ENCODE assay signal across 10 cellular contexts in the genomic region with DNA sequence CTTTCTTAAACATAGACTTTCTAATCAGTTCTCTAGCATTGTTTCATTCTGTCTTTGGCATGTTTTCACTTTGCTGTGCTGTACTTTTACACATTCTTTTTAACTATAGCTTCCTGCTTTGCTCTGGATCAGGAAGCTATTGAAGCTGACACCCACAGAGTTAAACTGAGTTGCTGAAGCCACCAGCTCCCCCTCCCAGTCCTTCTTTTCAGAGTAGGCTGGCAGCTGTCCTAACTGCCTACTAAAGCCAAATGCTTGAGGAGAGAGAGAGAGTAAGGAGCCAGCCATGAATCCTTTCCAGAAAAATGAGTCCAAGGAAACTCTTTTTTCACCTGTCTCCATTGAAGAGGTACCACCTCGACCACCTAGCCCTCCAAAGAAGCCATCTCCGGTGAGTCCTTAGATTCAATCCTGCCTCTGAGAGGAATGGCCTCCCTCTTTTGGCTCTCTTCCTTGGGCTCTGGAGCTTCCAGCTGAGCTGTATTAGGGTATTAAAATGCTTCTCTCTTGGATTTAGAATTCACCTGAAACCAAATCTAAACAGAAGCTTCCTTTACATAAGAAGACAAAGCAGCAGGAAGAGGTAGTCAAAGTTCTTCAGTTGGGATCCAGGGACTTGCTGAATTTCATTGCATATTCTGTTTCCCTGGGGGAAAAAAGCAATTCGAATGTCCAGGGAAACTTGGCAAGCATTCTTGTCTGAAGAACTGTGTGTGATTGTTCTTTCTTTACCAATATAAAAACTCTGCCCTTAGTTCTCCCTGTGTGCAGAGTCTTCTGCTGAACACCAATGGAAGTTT. TPM values are rescaled to one million over a fixed set of nuclear protein-coding genes. Genes with fewer than 3 reads are reported as not detected.
DNase-seq lines count a peak whose midpoint lies in the region; ATAC-seq, FAIRE-seq and TF ChIP-seq lines count a peak whose summit lies in the region.
"Had no signal": no experiment of that assay in that cellular context is flagged by ENCODE, and none has a peak within 500 bp of the region (broad histone marks: within the 10 kb centered on the region; RNA-seq: fewer than 3 reads in every experiment).

A gene with protein sequence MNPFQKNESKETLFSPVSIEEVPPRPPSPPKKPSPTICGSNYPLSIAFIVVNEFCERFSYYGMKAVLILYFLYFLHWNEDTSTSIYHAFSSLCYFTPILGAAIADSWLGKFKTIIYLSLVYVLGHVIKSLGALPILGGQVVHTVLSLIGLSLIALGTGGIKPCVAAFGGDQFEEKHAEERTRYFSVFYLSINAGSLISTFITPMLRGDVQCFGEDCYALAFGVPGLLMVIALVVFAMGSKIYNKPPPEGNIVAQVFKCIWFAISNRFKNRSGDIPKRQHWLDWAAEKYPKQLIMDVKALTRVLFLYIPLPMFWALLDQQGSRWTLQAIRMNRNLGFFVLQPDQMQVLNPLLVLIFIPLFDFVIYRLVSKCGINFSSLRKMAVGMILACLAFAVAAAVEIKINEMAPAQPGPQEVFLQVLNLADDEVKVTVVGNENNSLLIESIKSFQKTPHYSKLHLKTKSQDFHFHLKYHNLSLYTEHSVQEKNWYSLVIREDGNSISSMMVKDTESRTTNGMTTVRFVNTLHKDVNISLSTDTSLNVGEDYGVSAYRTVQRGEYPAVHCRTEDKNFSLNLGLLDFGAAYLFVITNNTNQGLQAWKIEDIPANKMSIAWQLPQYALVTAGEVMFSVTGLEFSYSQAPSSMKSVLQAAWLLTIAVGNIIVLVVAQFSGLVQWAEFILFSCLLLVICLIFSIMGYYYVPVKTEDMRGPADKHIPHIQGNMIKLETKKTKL (plus strand): TSS at position 211 of the 800 bp plus-strand sequence. CDS start 76 bp downstream, at position 287.

- no peak for DNase-seq in T-helper 2 cell treated with Interferon-gamma antibody and Interleukin-4, amounts not matched to agents 5 μg/mL and 100 μg/mL, for 36 hours (ENCODE audit: low spot score)
- peak; percentile 61 for DNase-seq in globus pallidus (ENCODE audit: low spot score)
- DNase-seq in mucosa of gallbladder (ENCODE audit: low spot score), result peak; percentile 23
- DNase-seq in upper lobe of left lung, result peak in 1 of 2 donors; percentile 57
- DNase-seq in GM12891 (ENCODE audit: insufficient read length, low spot score), result no peak
- no peak for DNase-seq in GM10266 (ENCODE audit: extremely low spot score)
- DNase-seq: activated naive CD4-positive, alpha-beta T cell treated with anti-CD3 and anti-CD28 coated beads for 36 hours; MG63 had no signal

- intact Hi-C loops in T-helper 2 cell treated with Interferon-gamma antibody and Interleukin-4, amounts not matched to agents 100 ng/mL and 5 ng/mL, for 36 hours (cut with micrococcal nuclease), result no loop called here

- H3K27ac ChIP-seq in upper lobe of left lung (peak within 1 kb of the TSS; percentile 40 to 77 (median 66)), gastroesophageal sphincter (no peak within 1 kb of the TSS)

- H3K9me3 Mint-ChIP-seq in T-helper 2 cell treated with Interferon-gamma antibody and Interleukin-4, amounts not matched to agents 5 μg/mL and 100 μg/mL, for 36 hours, result no peaks in the 10 kb centered on the region
- H3K9me3 Mint-ChIP-seq: activated naive CD4-positive, alpha-beta T cell treated with anti-CD3 and anti-CD28 coated beads for 36 hours had no signal

- ATAC-seq in upper lobe of left lung (ENCODE audit: low FRiP score in 2 of 2) (peak; percentile 64 to 77), gastroesophageal sphincter (no peak)

- H3K4me3 Mint-ChIP-seq in T-helper 2 cell treated with Interferon-gamma antibody and Interleukin-4, amounts not matched to agents 5 μg/mL and 100 μg/mL, for 36 hours, result no peak within 1 kb of the TSS
- H3K4me3 Mint-ChIP-seq: activated naive CD4-positive, alpha-beta T cell treated with anti-CD3 and anti-CD28 coated beads for 36 hours had no signal

- no peaks in the 10 kb centered on the region for H3K27me3 Mint-ChIP-seq in T-helper 2 cell treated with Interferon-gamma antibody and Interleukin-4, amounts not matched to agents 5 μg/mL and 100 μg/mL, for 36 hours (ENCODE audit: low read depth)

- H3K36me3 ChIP-seq in upper lobe of left lung, result peaks cover 0 to 6% (median 0%) of the 10 kb centered on the region in 4 donors
- H3K36me3 ChIP-seq in gastroesophageal sphincter, result no peaks in the 10 kb centered on the region
- H3K36me3 ChIP-seq: MG63 had no signal

- FAIRE-seq in GM12891 (lab: Jason Lieb, UNC), result no peak

- H3K27me3 ChIP-seq in upper lobe of left lung (no peaks in the 10 kb centered on the region), gastroesophageal sphincter (no peaks in the 10 kb centered on the region)

- WGBS in upper lobe of left lung, 2 donors, result 34 to 52% methylated on average over 3 of the region's 3 CpGs
- WGBS in gastroesophageal sphincter (ENCODE audit: low coverage in 1 of 2), 2 donors, result 0 to 8% methylated on average over 3 of the region's 3 CpGs

- peak in 1 of 4 donors; percentile 33 for TF ChIP-seq POLR2A in upper lobe of left lung (IDR thresholded peaks at IDR 0.05)
- TF ChIP-seq POLR2A in GM12891 (IDR thresholded peaks at IDR 0.05; ENCODE audit: low read depth, low read length), result no peak
- no peak for TF ChIP-seq POLR2A in gastroesophageal sphincter (IDR thresholded peaks at IDR 0.05)

- no peaks in the 10 kb centered on the region for H3K4me1 Mint-ChIP-seq in T-helper 2 cell treated with Interferon-gamma antibody and Interleukin-4, amounts not matched to agents 5 μg/mL and 100 μg/mL, for 36 hours (ENCODE audit: low read depth)

- TF ChIP-seq EP300 in upper lobe of left lung (IDR thresholded peaks at IDR 0.05) (no peak), gastroesophageal sphincter (IDR thresholded peaks at IDR 0.05) (no peak)

- H3K4me1 ChIP-seq in upper lobe of left lung (peaks cover 0 to 13% (median 0%) of the 10 kb centered on the region in 4 donors), gastroesophageal sphincter (peaks cover 0 to 16% (median 0%) of the 10 kb centered on the region in 3 donors)

- H3K27ac Mint-ChIP-seq in T-helper 2 cell treated with Interferon-gamma antibody and Interleukin-4, amounts not matched to agents 5 μg/mL and 100 μg/mL, for 36 hours, result no peak within 1 kb of the TSS
- H3K27ac Mint-ChIP-seq: activated naive CD4-positive, alpha-beta T cell treated with anti-CD3 and anti-CD28 coated beads for 36 hours had no signal

- H3K4me3 ChIP-seq in upper lobe of left lung (peak within 1 kb of the TSS in 3 of 4 donors; percentile 28 to 39 (median 37)), gastroesophageal sphincter (peak within 1 kb of the TSS in 1 of 2 donors; percentile 8)
- H3K4me3 ChIP-seq: MG63 had no signal

- H3K9me3 ChIP-seq in upper lobe of left lung, result no peaks in the 10 kb centered on the region
- no peaks in the 10 kb centered on the region for H3K9me3 ChIP-seq in gastroesophageal sphincter
- H3K9me3 ChIP-seq: MG63 had no signal

- no peak for TF ChIP-seq CTCF in upper lobe of left lung (IDR thresholded peaks at IDR 0.05)
- TF ChIP-seq CTCF in gastroesophageal sphincter (IDR thresholded peaks at IDR 0.05), result no peak
- no peak for TF ChIP-seq CTCF in GM10266 (IDR thresholded peaks at IDR 0.05; ENCODE audit: control insufficient read depth, insufficient read depth, low read depth, missing control alignments)

- peaks cover 14% of the 10 kb centered on the region for H3K36me3 Mint-ChIP-seq in T-helper 2 cell treated with Interferon-gamma antibody and Interleukin-4, amounts not matched to agents 5 μg/mL and 100 μg/mL, for 36 hours (ENCODE audit: low read depth)

TF ChIP-seq in GM12891, 5 proteins besides CTCF, POLR2A, EP300 and RAD21:
- TF ChIP-seq POU2F2 (IDR thresholded peaks at IDR 0.05; ENCODE audit: low read depth, low read length) (no peak), SPI1 (IDR thresholded peaks at IDR 0.05; ENCODE audit: low read depth, low read length) (no peak), POLR2AphosphoS5 (IDR thresholded peaks at IDR 0.05; ENCODE audit: low read depth, low read length) (no peak), TAF1 (IDR thresholded peaks at IDR 0.05; ENCODE audit: low read depth, low read length) (no peak), PAX5 (IDR thresholded peaks at IDR 0.05; ENCODE audit: insufficient read depth, low read length, severe bottlenecking) (no peak)

RNA-seq across cellular contexts. Expression of the gene that starts here (rescaled TPM):
- total RNA-seq in T-helper 2 cell treated with Interferon-gamma antibody and Interleukin-4, amounts not matched to agents 100 ng/mL and 5 ng/mL, for 36 hours, result 10.8 and 11.3 TPM in 2 replicates
- total RNA-seq in mucosa of gallbladder (18.8 TPM), upper lobe of left lung (10 to 100 TPM; 25.1 to 72.4 (median 40.8) TPM), gastroesophageal sphincter (1 to 10 TPM in 2 of 4 donors, under 1 TPM in 2; 0.66 to 7.1 (median 2.6) TPM)
- polyA plus RNA-seq in GM12891 (2012; ENCODE audit: low read depth, missing spikeins), result 1.8 TPM

Comparison
In these comparisons a context has a peak if more than half of its experiments do, and no peak if none do; other contexts are left out.
1. DNase-seq: peak in globus pallidus (single experiment) and mucosa of gallbladder (single experiment); none in T-helper 2 cell treated with Interferon-gamma antibody and Interleukin-4, amounts not matched to agents 5 μg/mL and 100 μg/mL, for 36 hours (single experiment), GM12891 (single experiment) and GM10266 (single experiment).
2. H3K27ac ChIP-seq: peak in upper lobe of left lung (4 of 4); none in gastroesophageal sphincter (0 of 4).